Comparison of ENCODE assay signal across 16 cellular contexts in the genomic region with DNA sequence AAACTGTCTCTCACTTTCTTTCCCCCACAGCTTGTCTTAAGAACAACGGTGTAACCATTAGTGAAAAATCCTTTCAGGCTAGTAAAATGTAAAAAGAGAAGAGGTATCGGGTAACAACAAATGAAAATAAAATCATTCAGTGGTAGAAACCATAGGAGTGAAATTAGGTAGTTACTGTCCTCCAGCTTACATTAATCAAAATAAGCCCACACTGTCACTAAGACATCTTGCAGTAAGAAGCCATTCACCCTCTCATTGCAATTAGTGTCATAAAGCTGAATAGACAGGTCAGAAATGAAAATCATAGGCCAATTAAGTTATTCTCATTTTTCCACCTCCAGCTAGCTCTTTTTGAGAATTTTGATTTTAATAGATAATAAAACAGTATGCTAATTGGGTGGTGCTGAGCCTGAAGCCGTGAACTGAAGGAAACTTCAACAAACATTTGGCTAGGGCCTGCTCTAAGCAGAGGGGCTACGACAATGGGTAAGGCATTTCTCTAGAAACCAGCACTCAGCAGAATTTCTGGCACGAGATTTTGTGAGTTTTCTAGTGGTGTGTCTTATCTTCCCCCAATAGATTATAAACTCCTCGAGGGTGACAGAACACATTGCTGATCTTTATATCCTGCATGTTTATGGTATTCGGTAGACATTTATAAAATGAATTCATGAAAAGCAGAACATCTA.
A peak's percentile ranks its signal among the peaks of the same experiment; 100 is the strongest.
DNase-seq lines count a peak whose midpoint lies in the region; ATAC-seq and TF ChIP-seq lines count a peak whose summit lies in the region.
"Had no signal": no experiment of that assay in that cellular context is flagged by ENCODE, and none has a peak within 500 bp of the region (broad histone marks: within the 10 kb centered on the region; RNA-seq: fewer than 3 reads in every experiment).

No MANE protein-coding gene starts in this region.

- H3F3A ChIP-seq in PC-3 (ENCODE audit: low read length, unreplicated experiment) = no peaks in the 10 kb centered on the region

- peak; percentile 17 for ATAC-seq in GM21515 (IDR thresholded peaks at IDR 0.05; ENCODE audit: unreplicated experiment)
- no peak for ATAC-seq in PC-3
- ATAC-seq in HG03460 (IDR thresholded peaks at IDR 0.05; ENCODE audit: unreplicated experiment) = no peak

- H3K27me3 ChIP-seq in PC-3 (ENCODE audit: low read length) = no peaks in the 10 kb centered on the region

- DNase-seq in PC-3 = no peak
- DNase-seq in myocyte (ENCODE audit: low read depth) = peak; percentile 10
- DNase-seq in LoVo (ENCODE audit: low spot score) = no peak
- no peak for DNase-seq in NOMO-1 (lab: John Stamatoyannopoulos, UW; ENCODE audit: unreplicated experiment in 2 of 2)
- DNase-seq: COR-L47, DMS153, GDM1, GOT3, KG1, NCI-H1048, NCI-H1436, NCI-H526, Right ventricle myocardium superior had no signal

- H3K9me3 ChIP-seq in HEK293 (ENCODE audit: control insufficient read depth, insufficient read depth, low read depth, low read length) (no peaks in the 10 kb centered on the region), PC-3 (ENCODE audit: low read length) (no peaks in the 10 kb centered on the region)

- H3K4me1 ChIP-seq in HEK293 (ENCODE audit: control insufficient read depth, insufficient read depth, low read length) (peaks cover 29% of the 10 kb centered on the region), PC-3 (ENCODE audit: insufficient read depth, low read length) (peaks cover 61% of the 10 kb centered on the region)

- intact Hi-C loops in PC-3 (cut with micrococcal nuclease) = loop anchor here (2.0 to 10.0 kb wide), 3 partner anchors 62 to 136 kb away; no protein-coding TSS in a partner anchor

- no peaks in the 10 kb centered on the region for H3K9me2 ChIP-seq in PC-3 (replicated peaks; ENCODE audit: low read length)

- TF ChIP-seq CTCF in HEK293 (tag by site-specific recombination; IDR thresholded peaks at IDR 0.05) (no peak), PC-3 (conservative IDR thresholded peaks at IDR 0.05; ENCODE audit: low read depth, low read length) (no peak)

- no peaks in the 10 kb centered on the region for H3K36me3 ChIP-seq in HEK293 (ENCODE audit: control insufficient read depth in 2 of 2, insufficient read depth in 1 of 2, low read length in 2 of 2)
- H3K36me3 ChIP-seq in PC-3 (ENCODE audit: low read depth, low read length) = no peaks in the 10 kb centered on the region

- BruUV-seq in PC-3 (replicated peaks; lab: Mats Ljungman, UMichigan) = no TSS peak

- no peak overlapping the region for H3K27ac ChIP-seq in HEK293 (ENCODE audit: extremely low read depth, low read depth, low read length)
- H3K27ac ChIP-seq in PC-3 (ENCODE audit: low read length) = peak overlapping the region; percentile 99

- POLR2A ChIA-PET in HEK293 (lab: Yijun Ruan, JAX) = no interaction called here
- POLR2A ChIA-PET in PC-3 (lab: Charles Lee; ENCODE audit: unreplicated experiment) = interaction anchor here (0.6 kb wide), 1 partner anchor 384 kb away, joined by 8 read pairs; no protein-coding TSS in a partner anchor

- no peaks in the 10 kb centered on the region for H4K20me1 ChIP-seq in PC-3 (ENCODE audit: low read length)

- H3K4me2 ChIP-seq in PC-3 (ENCODE audit: low read length) = peak overlapping the region; percentile 57

- no peak overlapping the region; the same call in 1 of the 2 replicates for H2AFZ ChIP-seq in PC-3 (ENCODE audit: low read length)

- CTCF ChIA-PET in HEK293 (lab: Yijun Ruan, JAX) (interaction anchor here (0.6 to 0.8 kb wide), 2 partner anchors 151 to 415 kb away, joined by 3 to 4 read pairs; no protein-coding TSS in a partner anchor), PC-3 (lab: Charles Lee) (no interaction called here)

- H3K79me2 ChIP-seq in PC-3 (ENCODE audit: low read length) = no peaks in the 10 kb centered on the region

- H3K4me3 ChIP-seq in HEK293 (ENCODE audit: low read depth, low read length) = no peak overlapping the region
- no peak overlapping the region for H3K4me3 ChIP-seq in PC-3 (ENCODE audit: low read length)

- H3K9ac ChIP-seq in PC-3 (ENCODE audit: low read length) = peak overlapping the region; percentile 86

TF ChIP-seq in HEK293, 187 proteins besides CTCF, POLR2A, EP300 and RAD21 (continues in another document):
- peak; percentile 47 for TF ChIP-seq IKZF3 (tag by site-specific recombination; IDR thresholded peaks at IDR 0.05)
- TF ChIP-seq, protein P1, sequence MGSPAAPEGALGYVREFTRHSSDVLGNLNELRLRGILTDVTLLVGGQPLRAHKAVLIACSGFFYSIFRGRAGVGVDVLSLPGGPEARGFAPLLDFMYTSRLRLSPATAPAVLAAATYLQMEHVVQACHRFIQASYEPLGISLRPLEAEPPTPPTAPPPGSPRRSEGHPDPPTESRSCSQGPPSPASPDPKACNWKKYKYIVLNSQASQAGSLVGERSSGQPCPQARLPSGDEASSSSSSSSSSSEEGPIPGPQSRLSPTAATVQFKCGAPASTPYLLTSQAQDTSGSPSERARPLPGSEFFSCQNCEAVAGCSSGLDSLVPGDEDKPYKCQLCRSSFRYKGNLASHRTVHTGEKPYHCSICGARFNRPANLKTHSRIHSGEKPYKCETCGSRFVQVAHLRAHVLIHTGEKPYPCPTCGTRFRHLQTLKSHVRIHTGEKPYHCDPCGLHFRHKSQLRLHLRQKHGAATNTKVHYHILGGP (tag by site-specific recombination; IDR thresholded peaks at IDR 0.05) = 0 out of 2 replicates have a peak, but pooled peaks have one; percentile 5
- TF ChIP-seq, protein P2, sequence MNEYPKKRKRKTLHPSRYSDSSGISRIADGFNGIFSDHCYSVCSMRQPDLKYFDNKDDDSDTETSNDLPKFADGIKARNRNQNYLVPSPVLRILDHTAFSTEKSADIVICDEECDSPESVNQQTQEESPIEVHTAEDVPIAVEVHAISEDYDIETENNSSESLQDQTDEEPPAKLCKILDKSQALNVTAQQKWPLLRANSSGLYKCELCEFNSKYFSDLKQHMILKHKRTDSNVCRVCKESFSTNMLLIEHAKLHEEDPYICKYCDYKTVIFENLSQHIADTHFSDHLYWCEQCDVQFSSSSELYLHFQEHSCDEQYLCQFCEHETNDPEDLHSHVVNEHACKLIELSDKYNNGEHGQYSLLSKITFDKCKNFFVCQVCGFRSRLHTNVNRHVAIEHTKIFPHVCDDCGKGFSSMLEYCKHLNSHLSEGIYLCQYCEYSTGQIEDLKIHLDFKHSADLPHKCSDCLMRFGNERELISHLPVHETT (tag by site-specific recombination; IDR thresholded peaks at IDR 0.05) = no peak
- TF ChIP-seq ZNF561 (tag by site-specific recombination; IDR thresholded peaks at IDR 0.05; ENCODE audit: borderline replicate concordance) = 0 out of 2 replicates have a peak, but pooled peaks have one; percentile 38
- TF ChIP-seq, protein P3, sequence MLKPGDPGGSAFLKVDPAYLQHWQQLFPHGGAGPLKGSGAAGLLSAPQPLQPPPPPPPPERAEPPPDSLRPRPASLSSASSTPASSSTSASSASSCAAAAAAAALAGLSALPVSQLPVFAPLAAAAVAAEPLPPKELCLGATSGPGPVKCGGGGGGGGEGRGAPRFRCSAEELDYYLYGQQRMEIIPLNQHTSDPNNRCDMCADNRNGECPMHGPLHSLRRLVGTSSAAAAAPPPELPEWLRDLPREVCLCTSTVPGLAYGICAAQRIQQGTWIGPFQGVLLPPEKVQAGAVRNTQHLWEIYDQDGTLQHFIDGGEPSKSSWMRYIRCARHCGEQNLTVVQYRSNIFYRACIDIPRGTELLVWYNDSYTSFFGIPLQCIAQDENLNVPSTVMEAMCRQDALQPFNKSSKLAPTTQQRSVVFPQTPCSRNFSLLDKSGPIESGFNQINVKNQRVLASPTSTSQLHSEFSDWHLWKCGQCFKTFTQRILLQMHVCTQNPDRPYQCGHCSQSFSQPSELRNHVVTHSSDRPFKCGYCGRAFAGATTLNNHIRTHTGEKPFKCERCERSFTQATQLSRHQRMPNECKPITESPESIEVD (tag by site-specific recombination; IDR thresholded peaks at IDR 0.05) = peak; percentile 87
- TF ChIP-seq, protein P4, sequence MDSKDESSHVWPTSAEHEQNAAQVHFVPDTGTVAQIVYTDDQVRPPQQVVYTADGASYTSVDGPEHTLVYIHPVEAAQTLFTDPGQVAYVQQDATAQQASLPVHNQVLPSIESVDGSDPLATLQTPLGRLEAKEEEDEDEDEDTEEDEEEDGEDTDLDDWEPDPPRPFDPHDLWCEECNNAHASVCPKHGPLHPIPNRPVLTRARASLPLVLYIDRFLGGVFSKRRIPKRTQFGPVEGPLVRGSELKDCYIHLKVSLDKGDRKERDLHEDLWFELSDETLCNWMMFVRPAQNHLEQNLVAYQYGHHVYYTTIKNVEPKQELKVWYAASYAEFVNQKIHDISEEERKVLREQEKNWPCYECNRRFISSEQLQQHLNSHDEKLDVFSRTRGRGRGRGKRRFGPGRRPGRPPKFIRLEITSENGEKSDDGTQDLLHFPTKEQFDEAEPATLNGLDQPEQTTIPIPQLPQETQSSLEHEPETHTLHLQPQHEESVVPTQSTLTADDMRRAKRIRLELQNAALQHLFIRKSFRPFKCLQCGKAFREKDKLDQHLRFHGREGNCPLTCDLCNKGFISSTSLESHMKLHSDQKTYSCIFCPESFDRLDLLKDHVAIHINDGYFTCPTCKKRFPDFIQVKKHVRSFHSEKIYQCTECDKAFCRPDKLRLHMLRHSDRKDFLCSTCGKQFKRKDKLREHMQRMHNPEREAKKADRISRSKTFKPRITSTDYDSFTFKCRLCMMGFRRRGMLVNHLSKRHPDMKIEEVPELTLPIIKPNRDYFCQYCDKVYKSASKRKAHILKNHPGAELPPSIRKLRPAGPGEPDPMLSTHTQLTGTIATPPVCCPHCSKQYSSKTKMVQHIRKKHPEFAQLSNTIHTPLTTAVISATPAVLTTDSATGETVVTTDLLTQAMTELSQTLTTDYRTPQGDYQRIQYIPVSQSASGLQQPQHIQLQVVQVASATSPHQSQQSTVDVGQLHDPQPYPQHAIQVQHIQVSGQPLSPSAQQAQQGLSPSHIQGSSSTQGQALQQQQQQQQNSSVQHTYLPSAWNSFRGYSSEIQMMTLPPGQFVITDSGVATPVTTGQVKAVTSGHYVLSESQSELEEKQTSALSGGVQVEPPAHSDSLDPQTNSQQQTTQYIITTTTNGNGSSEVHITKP (tag by site-specific recombination; IDR thresholded peaks at IDR 0.05) = peak; percentile 64
